In the genomic region with DNA sequence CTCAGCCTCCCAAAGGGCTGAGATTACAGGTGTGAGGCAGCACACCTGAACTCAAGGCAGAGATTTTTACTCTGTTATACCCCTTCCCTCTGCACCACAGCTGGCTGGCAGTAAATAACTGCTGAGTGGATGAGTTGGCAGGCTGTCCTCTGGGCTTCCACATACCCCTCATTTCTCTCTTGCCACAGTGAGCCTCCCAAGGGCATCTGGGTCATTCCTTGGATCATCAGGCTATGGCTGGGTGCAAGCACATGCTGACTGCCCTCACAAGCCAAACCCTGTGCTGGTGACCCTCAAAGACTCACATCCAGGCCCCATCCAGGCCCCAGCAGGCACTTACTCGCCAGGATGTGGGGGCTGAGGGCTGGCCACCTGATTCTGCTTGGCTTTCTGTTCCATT, we compare ENCODE assay signal across 2 cellular contexts.
TF ChIP-seq lines count a peak whose summit lies in the region.

No MANE protein-coding gene starts in this region.

TF ChIP-seq in GM23338, 12 proteins besides CTCF, POLR2A, EP300 and RAD21 (continues in another document):
- TF ChIP-seq, protein P1, sequence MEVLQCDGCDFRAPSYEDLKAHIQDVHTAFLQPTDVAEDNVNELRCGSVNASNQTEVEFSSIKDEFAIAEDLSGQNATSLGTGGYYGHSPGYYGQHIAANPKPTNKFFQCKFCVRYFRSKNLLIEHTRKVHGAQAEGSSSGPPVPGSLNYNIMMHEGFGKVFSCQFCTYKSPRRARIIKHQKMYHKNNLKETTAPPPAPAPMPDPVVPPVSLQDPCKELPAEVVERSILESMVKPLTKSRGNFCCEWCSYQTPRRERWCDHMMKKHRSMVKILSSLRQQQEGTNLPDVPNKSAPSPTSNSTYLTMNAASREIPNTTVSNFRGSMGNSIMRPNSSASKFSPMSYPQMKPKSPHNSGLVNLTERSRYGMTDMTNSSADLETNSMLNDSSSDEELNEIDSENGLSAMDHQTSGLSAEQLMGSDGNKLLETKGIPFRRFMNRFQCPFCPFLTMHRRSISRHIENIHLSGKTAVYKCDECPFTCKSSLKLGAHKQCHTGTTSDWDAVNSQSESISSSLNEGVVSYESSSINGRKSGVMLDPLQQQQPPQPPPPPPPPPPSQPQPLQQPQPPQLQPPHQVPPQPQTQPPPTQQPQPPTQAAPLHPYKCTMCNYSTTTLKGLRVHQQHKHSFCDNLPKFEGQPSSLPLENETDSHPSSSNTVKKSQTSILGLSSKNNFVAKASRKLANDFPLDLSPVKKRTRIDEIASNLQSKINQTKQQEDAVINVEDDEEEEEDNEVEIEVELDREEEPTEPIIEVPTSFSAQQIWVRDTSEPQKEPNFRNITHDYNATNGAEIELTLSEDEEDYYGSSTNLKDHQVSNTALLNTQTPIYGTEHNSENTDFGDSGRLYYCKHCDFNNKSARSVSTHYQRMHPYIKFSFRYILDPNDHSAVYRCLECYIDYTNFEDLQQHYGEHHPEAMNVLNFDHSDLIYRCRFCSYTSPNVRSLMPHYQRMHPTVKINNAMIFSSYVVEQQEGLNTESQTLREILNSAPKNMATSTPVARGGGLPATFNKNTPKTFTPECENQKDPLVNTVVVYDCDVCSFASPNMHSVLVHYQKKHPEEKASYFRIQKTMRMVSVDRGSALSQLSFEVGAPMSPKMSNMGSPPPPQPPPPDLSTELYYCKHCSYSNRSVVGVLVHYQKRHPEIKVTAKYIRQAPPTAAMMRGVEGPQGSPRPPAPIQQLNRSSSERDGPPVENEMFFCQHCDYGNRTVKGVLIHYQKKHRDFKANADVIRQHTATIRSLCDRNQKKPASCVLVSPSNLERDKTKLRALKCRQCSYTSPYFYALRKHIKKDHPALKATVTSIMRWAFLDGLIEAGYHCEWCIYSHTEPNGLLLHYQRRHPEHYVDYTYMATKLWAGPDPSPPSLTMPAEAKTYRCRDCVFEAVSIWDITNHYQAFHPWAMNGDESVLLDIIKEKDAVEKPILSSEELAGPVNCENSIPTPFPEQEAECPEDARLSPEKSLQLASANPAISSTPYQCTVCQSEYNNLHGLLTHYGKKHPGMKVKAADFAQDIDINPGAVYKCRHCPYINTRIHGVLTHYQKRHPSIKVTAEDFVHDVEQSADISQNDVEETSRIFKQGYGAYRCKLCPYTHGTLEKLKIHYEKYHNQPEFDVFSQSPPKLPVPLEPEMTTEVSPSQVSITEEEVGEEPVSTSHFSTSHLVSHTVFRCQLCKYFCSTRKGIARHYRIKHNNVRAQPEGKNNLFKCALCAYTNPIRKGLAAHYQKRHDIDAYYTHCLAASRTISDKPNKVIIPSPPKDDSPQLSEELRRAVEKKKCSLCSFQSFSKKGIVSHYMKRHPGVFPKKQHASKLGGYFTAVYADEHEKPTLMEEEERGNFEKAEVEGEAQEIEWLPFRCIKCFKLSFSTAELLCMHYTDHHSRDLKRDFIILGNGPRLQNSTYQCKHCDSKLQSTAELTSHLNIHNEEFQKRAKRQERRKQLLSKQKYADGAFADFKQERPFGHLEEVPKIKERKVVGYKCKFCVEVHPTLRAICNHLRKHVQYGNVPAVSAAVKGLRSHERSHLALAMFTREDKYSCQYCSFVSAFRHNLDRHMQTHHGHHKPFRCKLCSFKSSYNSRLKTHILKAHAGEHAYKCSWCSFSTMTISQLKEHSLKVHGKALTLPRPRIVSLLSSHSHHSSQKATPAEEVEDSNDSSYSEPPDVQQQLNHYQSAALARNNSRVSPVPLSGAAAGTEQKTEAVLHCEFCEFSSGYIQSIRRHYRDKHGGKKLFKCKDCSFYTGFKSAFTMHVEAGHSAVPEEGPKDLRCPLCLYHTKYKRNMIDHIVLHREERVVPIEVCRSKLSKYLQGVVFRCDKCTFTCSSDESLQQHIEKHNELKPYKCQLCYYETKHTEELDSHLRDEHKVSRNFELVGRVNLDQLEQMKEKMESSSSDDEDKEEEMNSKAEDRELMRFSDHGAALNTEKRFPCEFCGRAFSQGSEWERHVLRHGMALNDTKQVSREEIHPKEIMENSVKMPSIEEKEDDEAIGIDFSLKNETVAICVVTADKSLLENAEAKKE (CRISPR knock-in tag; IDR thresholded peaks at IDR 0.05), result no peak
- TF ChIP-seq, protein P2, sequence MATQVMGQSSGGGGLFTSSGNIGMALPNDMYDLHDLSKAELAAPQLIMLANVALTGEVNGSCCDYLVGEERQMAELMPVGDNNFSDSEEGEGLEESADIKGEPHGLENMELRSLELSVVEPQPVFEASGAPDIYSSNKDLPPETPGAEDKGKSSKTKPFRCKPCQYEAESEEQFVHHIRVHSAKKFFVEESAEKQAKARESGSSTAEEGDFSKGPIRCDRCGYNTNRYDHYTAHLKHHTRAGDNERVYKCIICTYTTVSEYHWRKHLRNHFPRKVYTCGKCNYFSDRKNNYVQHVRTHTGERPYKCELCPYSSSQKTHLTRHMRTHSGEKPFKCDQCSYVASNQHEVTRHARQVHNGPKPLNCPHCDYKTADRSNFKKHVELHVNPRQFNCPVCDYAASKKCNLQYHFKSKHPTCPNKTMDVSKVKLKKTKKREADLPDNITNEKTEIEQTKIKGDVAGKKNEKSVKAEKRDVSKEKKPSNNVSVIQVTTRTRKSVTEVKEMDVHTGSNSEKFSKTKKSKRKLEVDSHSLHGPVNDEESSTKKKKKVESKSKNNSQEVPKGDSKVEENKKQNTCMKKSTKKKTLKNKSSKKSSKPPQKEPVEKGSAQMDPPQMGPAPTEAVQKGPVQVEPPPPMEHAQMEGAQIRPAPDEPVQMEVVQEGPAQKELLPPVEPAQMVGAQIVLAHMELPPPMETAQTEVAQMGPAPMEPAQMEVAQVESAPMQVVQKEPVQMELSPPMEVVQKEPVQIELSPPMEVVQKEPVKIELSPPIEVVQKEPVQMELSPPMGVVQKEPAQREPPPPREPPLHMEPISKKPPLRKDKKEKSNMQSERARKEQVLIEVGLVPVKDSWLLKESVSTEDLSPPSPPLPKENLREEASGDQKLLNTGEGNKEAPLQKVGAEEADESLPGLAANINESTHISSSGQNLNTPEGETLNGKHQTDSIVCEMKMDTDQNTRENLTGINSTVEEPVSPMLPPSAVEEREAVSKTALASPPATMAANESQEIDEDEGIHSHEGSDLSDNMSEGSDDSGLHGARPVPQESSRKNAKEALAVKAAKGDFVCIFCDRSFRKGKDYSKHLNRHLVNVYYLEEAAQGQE (IDR thresholded peaks at IDR 0.05; ENCODE audit: unreplicated experiment), result no peak
- TF ChIP-seq NANOG (IDR thresholded peaks at IDR 0.05; ENCODE audit: borderline replicate concordance) (no peak), EZH2phosphoT487 (IDR thresholded peaks at IDR 0.05; ENCODE audit: unreplicated experiment) (no peak), CREB1 (CRISPR knock-in tag; IDR thresholded peaks at IDR 0.05; ENCODE audit: low read depth) (no peak), JUNB (IDR thresholded peaks at IDR 0.05; ENCODE audit: unreplicated experiment) (no peak), POLR2AphosphoS5 (IDR thresholded peaks at IDR 0.05; ENCODE audit: low read depth) (no peak), ZNF114 (CRISPR knock-in tag; IDR thresholded peaks at IDR 0.05) (no peak), EZH2 (IDR thresholded peaks at IDR 0.05; ENCODE audit: low read depth, unreplicated experiment) (no peak)
- TF ChIP-seq, protein P3, sequence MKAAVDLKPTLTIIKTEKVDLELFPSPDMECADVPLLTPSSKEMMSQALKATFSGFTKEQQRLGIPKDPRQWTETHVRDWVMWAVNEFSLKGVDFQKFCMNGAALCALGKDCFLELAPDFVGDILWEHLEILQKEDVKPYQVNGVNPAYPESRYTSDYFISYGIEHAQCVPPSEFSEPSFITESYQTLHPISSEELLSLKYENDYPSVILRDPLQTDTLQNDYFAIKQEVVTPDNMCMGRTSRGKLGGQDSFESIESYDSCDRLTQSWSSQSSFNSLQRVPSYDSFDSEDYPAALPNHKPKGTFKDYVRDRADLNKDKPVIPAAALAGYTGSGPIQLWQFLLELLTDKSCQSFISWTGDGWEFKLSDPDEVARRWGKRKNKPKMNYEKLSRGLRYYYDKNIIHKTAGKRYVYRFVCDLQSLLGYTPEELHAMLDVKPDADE (IDR thresholded peaks at IDR 0.05), result no peak

TF ChIP-seq in GM12878, 131 proteins besides CTCF, POLR2A, EP300 and RAD21:
- TF ChIP-seq FOXK2 (IDR thresholded peaks at IDR 0.05) (no peak), TAF1 (IDR thresholded peaks at IDR 0.05; ENCODE audit: borderline replicate concordance, low read depth, low read length) (no peak)
TF ChIP-seq in GM12878: peak in this region for 0.
